In genomic region chr1:145464708-145465336, GRCh38 we compare ENCODE assay signal across 8 cellular contexts. TPM values are rescaled to one million over a fixed set of nuclear protein-coding genes. Genes with fewer than 3 reads are reported as not detected.
A peak's percentile ranks its signal among the peaks of the same experiment; 100 is the strongest.
DNase-seq lines count a peak whose midpoint lies in the region; ATAC-seq and TF ChIP-seq lines count a peak whose summit lies in the region.
"Not testable (repeated sequence)": the region's sequence is repeated elsewhere in the genome, so short reads cannot be mapped to it uniquely, and the experiment has no call there.

No MANE protein-coding gene starts in this region.

- H3K4me1 ChIP-seq in HUES64 (ENCODE audit: insufficient read depth, low read length); urinary bladder (ENCODE audit: insufficient read depth): not testable (repeated sequence)

- TF ChIP-seq CTCF in chondrocyte (IDR thresholded peaks at IDR 0.05); osteocyte (IDR thresholded peaks at IDR 0.05): not testable (repeated sequence)

- H3K9me3 Mint-ChIP-seq in activated CD4-positive, alpha-beta T cell treated with anti-CD3 and anti-CD28 coated beads, Interleukin-2, amount 10 ng/mL, durations not matched to agents 7 days and 5 days; chondrocyte (ENCODE audit: low read depth); osteocyte (ENCODE audit: unreplicated experiment): not testable (repeated sequence)

- peak overlapping the region; percentile 82 for H3K4me3 Mint-ChIP-seq in activated CD4-positive, alpha-beta T cell treated with anti-CD3 and anti-CD28 coated beads, Interleukin-2, amount 10 ng/mL, durations not matched to agents 7 days and 5 days
- H3K4me3 Mint-ChIP-seq in chondrocyte (ENCODE audit: unreplicated experiment) (peak overlapping the region; percentile 73), osteocyte (ENCODE audit: unreplicated experiment) (peak overlapping the region; percentile 79)

- H3K36me3 ChIP-seq in HUES64 (ENCODE audit: insufficient read depth, low read length); urinary bladder (ENCODE audit: insufficient read depth): not testable (repeated sequence)

- not testable (repeated sequence) for H3K36me3 Mint-ChIP-seq in activated CD4-positive, alpha-beta T cell treated with anti-CD3 and anti-CD28 coated beads, Interleukin-2, amount 10 ng/mL, durations not matched to agents 7 days and 5 days (ENCODE audit: low read depth); chondrocyte (ENCODE audit: low read depth); osteocyte (ENCODE audit: unreplicated experiment)

- POLR2A ChIA-PET in activated CD4-positive, alpha-beta T cell treated with anti-CD3 and anti-CD28 coated beads, Interleukin-2, amount 10 ng/mL, durations not matched to agents 7 days and 5 days (lab: Charles Lee) = interaction anchor here (0.6 to 0.9 kb wide), 4 partner anchors 184 to 496 kb away, joined by 3 to 13 read pairs (median 4); partner anchors contain the start of gene PIAS3

- intact Hi-C loops in left ventricle myocardium superior (cut with micrococcal nuclease) = not testable (repeated sequence)

- peak overlapping the region; percentile 94 for H3K27ac Mint-ChIP-seq in activated CD4-positive, alpha-beta T cell treated with anti-CD3 and anti-CD28 coated beads, Interleukin-2, amount 10 ng/mL, durations not matched to agents 7 days and 5 days
- H3K27ac Mint-ChIP-seq in chondrocyte (ENCODE audit: unreplicated experiment) (peak overlapping the region; percentile 85), osteocyte (ENCODE audit: unreplicated experiment) (peak overlapping the region; percentile 69)

- not testable (repeated sequence) for H3K9me3 ChIP-seq in HUES64 (ENCODE audit: insufficient read depth, low read depth, low read length)

- TF ChIP-seq POLR2A in GM18505 (IDR thresholded peaks at IDR 0.05; ENCODE audit: borderline replicate concordance, extremely low read depth, insufficient read depth, insufficient read length) = not testable (repeated sequence)

- H3K9ac ChIP-seq in HUES64 (ENCODE audit: low read depth, low read length) = not testable (repeated sequence)

- not testable (repeated sequence) for H3K4me1 Mint-ChIP-seq in activated CD4-positive, alpha-beta T cell treated with anti-CD3 and anti-CD28 coated beads, Interleukin-2, amount 10 ng/mL, durations not matched to agents 7 days and 5 days; chondrocyte (ENCODE audit: low read depth); osteocyte (ENCODE audit: unreplicated experiment)

- CTCF ChIA-PET in activated CD4-positive, alpha-beta T cell treated with anti-CD3 and anti-CD28 coated beads, Interleukin-2, amount 10 ng/mL, durations not matched to agents 7 days and 5 days (lab: Charles Lee) = not testable (repeated sequence)

- H3K27ac ChIP-seq in HUES64 (ENCODE audit: low read depth, low read length); urinary bladder (ENCODE audit: low read depth): not testable (repeated sequence)

- H3K27me3 Mint-ChIP-seq in activated CD4-positive, alpha-beta T cell treated with anti-CD3 and anti-CD28 coated beads, Interleukin-2, amount 10 ng/mL, durations not matched to agents 7 days and 5 days = peaks cover 14% of the 10 kb centered on the region
- not testable (repeated sequence) for H3K27me3 Mint-ChIP-seq in chondrocyte (ENCODE audit: low read depth)
- peaks cover 11% of the 10 kb centered on the region for H3K27me3 Mint-ChIP-seq in osteocyte (ENCODE audit: unreplicated experiment)

- not testable (repeated sequence) for DNase-seq in activated CD4-positive, alpha-beta T cell treated with anti-CD3 and anti-CD28 coated beads, Interleukin-2, amount 10 ng/mL, durations not matched to agents 7 days and 5 days; chondrocyte (ENCODE audit: low spot score); left ventricle myocardium superior; osteocyte (ENCODE audit: extremely low spot score, unreplicated experiment)

- 33% methylated on average over 1 of the region's 21 CpGs for WGBS in HUES64
- 15% methylated on average over 5 of the region's 21 CpGs for WGBS in urinary bladder

- H3K4me3 ChIP-seq in HUES64 (ENCODE audit: low read length) = peak overlapping the region; percentile 41
- peak overlapping the region; percentile 12 for H3K4me3 ChIP-seq in urinary bladder (ENCODE audit: low read depth, low read length)

- peaks cover 16% of the 10 kb centered on the region for H3K27me3 ChIP-seq in HUES64 (ENCODE audit: insufficient read depth, low read length)

- ATAC-seq in GM18505 (IDR thresholded peaks at IDR 0.05; ENCODE audit: unreplicated experiment) (peak; percentile 22), HG02642 (IDR thresholded peaks at IDR 0.05; ENCODE audit: poor library complexity, unreplicated experiment) (peak; percentile 24), left ventricle myocardium superior (peak; percentile 31)

RNA-seq across cellular contexts. Expression of gene NBPF20, which starts 39.4 kb away (rescaled TPM):
- polyA plus RNA-seq in HUES64 (2013, experiment 1 of 2) = 0.25 TPM
- 0.38 TPM for polyA plus RNA-seq in HUES64 (2013, experiment 2 of 2)
- under 1 TPM; 0.60 to 0.62 TPM for total RNA-seq in activated CD4-positive, alpha-beta T cell treated with anti-CD3 and anti-CD28 coated beads, Interleukin-2, amount 10 ng/mL, durations not matched to agents 7 days and 5 days
- total RNA-seq in chondrocyte (2.7 to 5.7 TPM (median 3.4 TPM) in 3 replicates), left ventricle myocardium superior (0.50 TPM), osteocyte (4.0 and 4.9 TPM in 2 replicates), urinary bladder (4.4 TPM)
- 1.5 TPM for polyA plus RNA-seq in urinary bladder
